ENCODE assay signal across 8 cellular contexts in genomic region chr15:65833501-65834220, GRCh38.
DNase-seq lines count a peak whose midpoint lies in the region; ATAC-seq and TF ChIP-seq lines count a peak whose summit lies in the region.

No MANE protein-coding gene starts in this region.

- DNase-seq in DMS 273 (lab: John Stamatoyannopoulos, UW; ENCODE audit: unreplicated experiment) (peak; percentile 35), DMS 273 treated with DMSO at 0.1 percent for 48 hours (lab: John Stamatoyannopoulos, UW) (no peak), NCI-H2227 (lab: John Stamatoyannopoulos, UW; ENCODE audit: unreplicated experiment) (no peak)
- DNase-seq in effector CD4-positive, alpha-beta T cell, result peak; percentile 7

- peak overlapping the region; percentile 78 for H2AFZ ChIP-seq in SU-DHL-6 (ENCODE audit: low read depth, low read length, severe bottlenecking)

- H3K27me3 ChIP-seq in SU-DHL-6 (ENCODE audit: low read length), result no peaks in the 10 kb centered on the region
- H3K27me3 ChIP-seq in neutrophil, result no peaks in the 10 kb centered on the region

- H3F3A ChIP-seq in SU-DHL-6 (ENCODE audit: insufficient read depth), result 0 out of 2 replicates have a peak, but pooled peaks cover 3% of the 10 kb centered on the region

- peak overlapping the region; percentile 39 for H3K4me2 ChIP-seq in SU-DHL-6 (ENCODE audit: low read depth, low read length, poor library complexity, severe bottlenecking)

- ATAC-seq in GM19467 (IDR thresholded peaks at IDR 0.05; ENCODE audit: unreplicated experiment), result no peak
- ATAC-seq in HG03565 (IDR thresholded peaks at IDR 0.05; ENCODE audit: unreplicated experiment), result no peak

- H3K4me1 ChIP-seq in neutrophil (ENCODE audit: control insufficient read depth in 1 of 2, insufficient read depth in 1 of 2, low read depth in 1 of 2, low read length in 1 of 2), result peaks cover 89 to 91% of the 10 kb centered on the region in 2 experiments

- H3K36me3 ChIP-seq in SU-DHL-6 (ENCODE audit: low read length), result no peaks in the 10 kb centered on the region
- no peaks in the 10 kb centered on the region for H3K36me3 ChIP-seq in neutrophil

- peak overlapping the region; percentile 48 for H3K27ac ChIP-seq in SU-DHL-6 (ENCODE audit: low read depth, low read length)
- peak overlapping the region; percentile 94 for H3K27ac ChIP-seq in neutrophil

- TF ChIP-seq CTCF in SU-DHL-6 (IDR thresholded peaks at IDR 0.05; ENCODE audit: insufficient read depth, low read length, poor library complexity, severe bottlenecking) (no peak), neutrophil (IDR thresholded peaks at IDR 0.05) (no peak)

- H3K79me2 ChIP-seq in SU-DHL-6 (ENCODE audit: insufficient read depth, low read length), result no peaks in the 10 kb centered on the region

- no peaks in the 10 kb centered on the region for H3K9me2 ChIP-seq in SU-DHL-6 (replicated peaks; ENCODE audit: insufficient read depth, low read length)

- H3K9ac ChIP-seq in SU-DHL-6 (ENCODE audit: low read length), result peak overlapping the region; percentile 37; the same call in 1 of the 2 replicates

- H3K9me3 ChIP-seq in SU-DHL-6 (ENCODE audit: insufficient read depth, low read length) (no peaks in the 10 kb centered on the region), neutrophil (no peaks in the 10 kb centered on the region)

- H3K4me3 ChIP-seq in SU-DHL-6 (ENCODE audit: insufficient read depth, low read length, poor library complexity, severe bottlenecking), result no peak overlapping the region
- H3K4me3 ChIP-seq in neutrophil (ENCODE audit: low read depth in 1 of 2, low read length in 1 of 2), result peak overlapping the region; percentile 46 to 55

- no peaks in the 10 kb centered on the region for H4K20me1 ChIP-seq in SU-DHL-6 (ENCODE audit: low read depth, low read length)

Comparison
In these comparisons a context has a peak if more than half of its experiments do, and no peak if none do; other contexts are left out.
1. DNase-seq: peak in DMS 273 (single experiment) and effector CD4-positive, alpha-beta T cell (single experiment); none in DMS 273 treated with DMSO at 0.1 percent for 48 hours (single experiment) and NCI-H2227 (single experiment).